In the genomic region with DNA sequence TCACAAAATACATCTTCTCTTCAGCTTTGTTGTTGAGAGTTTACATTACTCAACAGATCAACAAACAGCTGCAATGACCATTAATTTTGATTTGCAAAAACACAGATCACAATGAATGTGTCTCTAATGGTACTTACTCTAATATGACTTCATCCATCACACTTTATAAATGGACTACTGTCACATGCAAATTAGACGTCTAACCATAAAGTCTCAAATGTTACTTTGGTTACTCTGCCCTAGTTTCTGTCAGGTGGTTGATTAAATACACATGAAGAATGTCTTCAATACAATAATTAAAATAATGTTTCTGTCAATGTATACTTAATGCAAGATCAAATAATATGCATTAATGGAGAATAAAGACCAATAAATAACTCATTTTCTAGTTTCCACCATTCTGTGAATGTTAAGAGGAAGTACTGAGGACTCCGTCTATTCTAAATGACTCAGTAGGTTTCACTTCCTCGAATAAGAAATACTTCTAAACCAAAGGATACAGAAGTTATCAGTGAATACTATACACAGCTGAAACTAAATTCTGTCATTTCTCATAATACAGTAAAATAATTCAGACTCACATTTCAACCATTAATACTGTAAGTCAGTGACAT, we compare ENCODE assay signal across 10 cellular contexts.
A peak's percentile ranks its signal among the peaks of the same experiment; 100 is the strongest.
DNase-seq lines count a peak whose midpoint lies in the region; ATAC-seq, FAIRE-seq and TF ChIP-seq lines count a peak whose summit lies in the region.
"Had no signal": no experiment of that assay in that cellular context is flagged by ENCODE, and none has a peak within 500 bp of the region (broad histone marks: within the 10 kb centered on the region; RNA-seq: fewer than 3 reads in every experiment).

No MANE protein-coding gene starts in this region.

- 96% methylated on average over 3 of the region's 3 CpGs for WGBS in hepatocyte (ENCODE audit: low lambda C conversion rate, missing lambda C conversion rate)

- CTCF ChIA-PET in activated naive CD4-positive, alpha-beta T cell treated with anti-CD3 and anti-CD28 coated beads for 36 hours (lab: Charles Lee) = no interaction called here
- CTCF ChIA-PET in T-cell (lab: Charles Lee) = no interaction called here

- H3K27ac Mint-ChIP-seq in activated naive CD4-positive, alpha-beta T cell treated with anti-CD3 and anti-CD28 coated beads, Interleukin-2, amount 50 U/mL, for 72 hours = no peak overlapping the region
- no peak overlapping the region for H3K27ac Mint-ChIP-seq in activated naive CD4-positive, alpha-beta T cell treated with anti-CD3 and anti-CD28 coated beads for 36 hours
- peak overlapping the region; percentile 43 to 68 for H3K27ac Mint-ChIP-seq in T-cell
- H3K27ac Mint-ChIP-seq in stimulated activated naive CD8-positive, alpha-beta T cell treated with anti-CD3 and anti-CD28 coated beads, Interleukin-15, amount 100 ng/mL, for 72 hours = no peak overlapping the region

- DNase-seq in activated naive CD4-positive, alpha-beta T cell treated with anti-CD3 and anti-CD28 coated beads, Interleukin-2, amount 50 U/mL, for 72 hours (ENCODE audit: low spot score in 2 of 2) = no peak
- DNase-seq in activated naive CD4-positive, alpha-beta T cell treated with anti-CD3 and anti-CD28 coated beads for 36 hours = no peak
- no peak for DNase-seq in T-cell
- no peak for DNase-seq in stimulated activated naive CD8-positive, alpha-beta T cell treated with anti-CD3 and anti-CD28 coated beads, Interleukin-15, amount 100 ng/mL, for 72 hours
- DNase-seq in RCC 7860 (ENCODE audit: low spot score) = no peak
- DNase-seq in hepatocyte (ENCODE audit: low spot score) = no peak
- no peak for DNase-seq in SHP77 (lab: John Stamatoyannopoulos, UW)
- DNase-seq: NCI-H1092 had no signal

- no peaks in the 10 kb centered on the region for H4K20me1 ChIP-seq in hepatocyte (ENCODE audit: insufficient read depth, poor library complexity, severe bottlenecking)

- no peaks in the 10 kb centered on the region for H3K9me2 ChIP-seq in hepatocyte (replicated peaks; ENCODE audit: insufficient read depth)

- no peak for TF ChIP-seq CTCF in hepatocyte (IDR thresholded peaks at IDR 0.05; ENCODE audit: poor library complexity)

- no peak overlapping the region for H3K27ac ChIP-seq in hepatocyte

- H3K79me2 ChIP-seq in hepatocyte = no peaks in the 10 kb centered on the region

- H3K4me3 ChIP-seq in hepatocyte = no peak overlapping the region
- H3K4me3 ChIP-seq: lung had no signal

- POLR2A ChIA-PET in T-cell (lab: Charles Lee) = no interaction called here

- FAIRE-seq in RCC 7860 (lab: Jason Lieb, UNC) = no peak

- H3K9me3 Mint-ChIP-seq in activated naive CD4-positive, alpha-beta T cell treated with anti-CD3 and anti-CD28 coated beads, Interleukin-2, amount 50 U/mL, for 72 hours = peaks cover 3 to 10% of the 10 kb centered on the region in 2 donors
- H3K9me3 Mint-ChIP-seq in activated naive CD4-positive, alpha-beta T cell treated with anti-CD3 and anti-CD28 coated beads for 36 hours = peaks cover 11% of the 10 kb centered on the region
- H3K9me3 Mint-ChIP-seq in T-cell = peaks cover 4 to 13% (median 8%) of the 10 kb centered on the region in 3 donors
- peaks cover 12 to 14% of the 10 kb centered on the region in 2 donors for H3K9me3 Mint-ChIP-seq in stimulated activated naive CD8-positive, alpha-beta T cell treated with anti-CD3 and anti-CD28 coated beads, Interleukin-15, amount 100 ng/mL, for 72 hours

- no peak overlapping the region for H3K4me3 Mint-ChIP-seq in activated naive CD4-positive, alpha-beta T cell treated with anti-CD3 and anti-CD28 coated beads for 36 hours
- no peak overlapping the region for H3K4me3 Mint-ChIP-seq in T-cell
- no peak overlapping the region for H3K4me3 Mint-ChIP-seq in stimulated activated naive CD8-positive, alpha-beta T cell treated with anti-CD3 and anti-CD28 coated beads, Interleukin-15, amount 100 ng/mL, for 72 hours

- H3K27me3 ChIP-seq in hepatocyte = no peaks in the 10 kb centered on the region

- H3K9me3 ChIP-seq in hepatocyte (ENCODE audit: low read depth) = peaks cover 16% of the 10 kb centered on the region

- peaks cover 21% of the 10 kb centered on the region for H3K4me1 Mint-ChIP-seq in activated naive CD4-positive, alpha-beta T cell treated with anti-CD3 and anti-CD28 coated beads for 36 hours (ENCODE audit: low read depth)
- peaks cover 25 to 32% (median 30%) of the 10 kb centered on the region in 3 donors for H3K4me1 Mint-ChIP-seq in T-cell
- peaks cover 22% of the 10 kb centered on the region for H3K4me1 Mint-ChIP-seq in stimulated activated naive CD8-positive, alpha-beta T cell treated with anti-CD3 and anti-CD28 coated beads, Interleukin-15, amount 100 ng/mL, for 72 hours

- no peaks in the 10 kb centered on the region for H3K27me3 Mint-ChIP-seq in activated naive CD4-positive, alpha-beta T cell treated with anti-CD3 and anti-CD28 coated beads for 36 hours (ENCODE audit: low read depth)
- H3K27me3 Mint-ChIP-seq in T-cell = no peaks in the 10 kb centered on the region
- H3K27me3 Mint-ChIP-seq in stimulated activated naive CD8-positive, alpha-beta T cell treated with anti-CD3 and anti-CD28 coated beads, Interleukin-15, amount 100 ng/mL, for 72 hours = no peaks in the 10 kb centered on the region

- intact Hi-C loops in activated naive CD4-positive, alpha-beta T cell treated with anti-CD3 and anti-CD28 coated beads for 36 hours (cut with micrococcal nuclease) = no loop called here

- peaks cover 6% of the 10 kb centered on the region for H3K36me3 ChIP-seq in hepatocyte (replicated peaks; ENCODE audit: insufficient read depth, low read depth)

- peak; percentile 68 to 69 for ATAC-seq in activated naive CD4-positive, alpha-beta T cell treated with anti-CD3 and anti-CD28 coated beads, Interleukin-2, amount 50 U/mL, for 72 hours
- ATAC-seq in HG03064 (IDR thresholded peaks at IDR 0.05; ENCODE audit: low read depth, unreplicated experiment) (peak; percentile 100), T-cell (replicated peaks in 1 of 4) (peak; percentile 42 to 85 (median 66))
- ATAC-seq in stimulated activated naive CD8-positive, alpha-beta T cell treated with anti-CD3 and anti-CD28 coated beads, Interleukin-15, amount 100 ng/mL, for 72 hours = peak; percentile 90

- no peak overlapping the region for H3K4me2 ChIP-seq in hepatocyte

- peaks cover 21 to 61% of the 10 kb centered on the region in 2 donors for H3K36me3 Mint-ChIP-seq in activated naive CD4-positive, alpha-beta T cell treated with anti-CD3 and anti-CD28 coated beads, Interleukin-2, amount 50 U/mL, for 72 hours
- peaks cover 47% of the 10 kb centered on the region for H3K36me3 Mint-ChIP-seq in activated naive CD4-positive, alpha-beta T cell treated with anti-CD3 and anti-CD28 coated beads for 36 hours (ENCODE audit: low read depth)
- H3K36me3 Mint-ChIP-seq in T-cell = peaks cover 61% of the 10 kb centered on the region

- no peak overlapping the region for H2AFZ ChIP-seq in hepatocyte

- no peaks in the 10 kb centered on the region for H3K4me1 ChIP-seq in hepatocyte (ENCODE audit: insufficient read depth)

Comparison
In these comparisons a context has a peak if more than half of its experiments do, and no peak if none do; other contexts are left out.
1. H3K27ac Mint-ChIP-seq: peak in T-cell (2 of 2); none in activated naive CD4-positive, alpha-beta T cell treated with anti-CD3 and anti-CD28 coated beads, Interleukin-2, amount 50 U/mL, for 72 hours (0 of 2), activated naive CD4-positive, alpha-beta T cell treated with anti-CD3 and anti-CD28 coated beads for 36 hours (single experiment) and stimulated activated naive CD8-positive, alpha-beta T cell treated with anti-CD3 and anti-CD28 coated beads, Interleukin-15, amount 100 ng/mL, for 72 hours (0 of 2).
2. Peak in every context shown above with its lines, with median percentiles within 50 percentile points of each other: ATAC-seq.